Comparison of ENCODE assay signal across 8 cellular contexts in the genomic region with DNA sequence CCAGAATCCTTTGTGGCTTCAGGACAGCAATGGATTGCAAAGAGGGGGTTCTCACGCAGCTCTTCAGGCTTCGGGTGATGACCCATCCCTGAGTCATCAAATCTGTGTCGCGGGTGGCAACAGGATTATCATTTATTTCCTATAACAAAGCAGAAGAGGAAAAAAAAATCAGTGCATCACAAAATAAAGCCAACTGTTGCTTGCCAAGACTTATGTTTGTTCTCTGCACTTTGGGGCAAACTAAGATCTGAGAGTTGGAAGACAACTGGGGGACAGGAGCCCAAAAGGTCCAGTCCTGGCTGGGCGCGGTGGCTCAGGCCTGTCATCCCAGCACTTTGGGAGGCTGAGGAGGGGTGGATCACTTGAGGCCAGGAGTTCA. TPM values are rescaled to one million over a fixed set of nuclear protein-coding genes. Genes with fewer than 3 reads are reported as not detected.
A peak's percentile ranks its signal among the peaks of the same experiment; 100 is the strongest.
DNase-seq lines count a peak whose midpoint lies in the region; ATAC-seq and TF ChIP-seq lines count a peak whose summit lies in the region.

No MANE protein-coding gene starts in this region.

- BruUV-seq in Caco-2 (replicated peaks; lab: Mats Ljungman, UMichigan) = no TSS peak

- WGBS in right lobe of liver (ENCODE audit: insufficient coverage, low coverage, low lambda C conversion rate, missing lambda C conversion rate) = 31% methylated on average over 2 of the region's 6 CpGs

- H3K27ac ChIP-seq in right lobe of liver = peak overlapping the region in 2 of 3 donors; percentile 52 to 77
- H3K27ac ChIP-seq in uterus = peak overlapping the region; percentile 27 to 37

- no peak for TF ChIP-seq CTCF in right lobe of liver (IDR thresholded peaks at IDR 0.05)
- no peak for TF ChIP-seq CTCF in uterus (IDR thresholded peaks at IDR 0.05)
- no peak for TF ChIP-seq CTCF in Caco-2 (IDR thresholded peaks at IDR 0.05; ENCODE audit: insufficient read depth in 1 of 2, low read depth in 1 of 2, low read length in 1 of 2, severe bottlenecking in 1 of 2, unreplicated experiment in 1 of 2)

- H3K9me3 ChIP-seq in right lobe of liver (no peaks in the 10 kb centered on the region), uterus (no peaks in the 10 kb centered on the region), Caco-2 (no peaks in the 10 kb centered on the region)

- H3K4me3 ChIP-seq in right lobe of liver (no peak overlapping the region), uterus (no peak overlapping the region), Caco-2 (ENCODE audit: low read depth, low read length) (no peak overlapping the region)

- H3K36me3 ChIP-seq in right lobe of liver (no peaks in the 10 kb centered on the region), uterus (no peaks in the 10 kb centered on the region), Caco-2 (ENCODE audit: control insufficient read depth, insufficient read depth, low read length) (no peaks in the 10 kb centered on the region)

- peak; percentile 60 for DNase-seq in stimulated activated naive CD4-positive, alpha-beta T cell treated with Interleukin-2 at 50 U/mL for 16 hours (lab: John Stamatoyannopoulos, UW)
- DNase-seq in stimulated activated naive CD4-positive, alpha-beta T cell (lab: John Stamatoyannopoulos, UW) = no peak
- peak in 1 of 2 donors; percentile 38 for DNase-seq in activated naive CD4-positive, alpha-beta T cell treated with anti-CD3 and anti-CD28 coated beads, Interleukin-2, amount 50 U/mL, for 72 hours (ENCODE audit: low spot score in 2 of 2)
- DNase-seq in right lobe of liver = no peak
- no peak for DNase-seq in uterus
- DNase-seq in NCI-H226 = no peak
- DNase-seq in Caco-2 = no peak

- CTCF ChIA-PET in Caco-2 (lab: Charles Lee) = interaction anchor here (1.0 kb wide), 1 partner anchor 13 kb away, joined by 4 read pairs; no protein-coding TSS in a partner anchor

- no peak overlapping the region for H3K4me3 Mint-ChIP-seq in Caco-2 (ENCODE audit: unreplicated experiment)

- no peaks in the 10 kb centered on the region for H3K27me3 ChIP-seq in right lobe of liver
- no peaks in the 10 kb centered on the region for H3K27me3 ChIP-seq in uterus
- no peaks in the 10 kb centered on the region for H3K27me3 ChIP-seq in Caco-2 (replicated peaks; ENCODE audit: control insufficient read depth, insufficient read depth, low read length)

- H3K4me1 Mint-ChIP-seq in Caco-2 (ENCODE audit: low read depth, unreplicated experiment) = no peaks in the 10 kb centered on the region

- H3K36me3 Mint-ChIP-seq in activated naive CD4-positive, alpha-beta T cell treated with anti-CD3 and anti-CD28 coated beads, Interleukin-2, amount 50 U/mL, for 72 hours = peaks cover 7 to 24% of the 10 kb centered on the region in 2 donors
- no peaks in the 10 kb centered on the region for H3K36me3 Mint-ChIP-seq in Caco-2 (ENCODE audit: insufficient read depth, unreplicated experiment)

- POLR2A ChIA-PET in Caco-2 (lab: Charles Lee) = no interaction called here

- peak; percentile 51 to 80 for ATAC-seq in activated naive CD4-positive, alpha-beta T cell treated with anti-CD3 and anti-CD28 coated beads, Interleukin-2, amount 50 U/mL, for 72 hours
- peak; percentile 43 to 54 (median 47) for ATAC-seq in right lobe of liver
- ATAC-seq in GM21381 (IDR thresholded peaks at IDR 0.05; ENCODE audit: unreplicated experiment) = no peak

- no peaks in the 10 kb centered on the region for H3K27me3 Mint-ChIP-seq in Caco-2 (ENCODE audit: insufficient read depth, unreplicated experiment)

- peaks cover 0 to 6% of the 10 kb centered on the region in 2 donors for H3K9me3 Mint-ChIP-seq in activated naive CD4-positive, alpha-beta T cell treated with anti-CD3 and anti-CD28 coated beads, Interleukin-2, amount 50 U/mL, for 72 hours
- H3K9me3 Mint-ChIP-seq in Caco-2 (ENCODE audit: unreplicated experiment) = no peaks in the 10 kb centered on the region

- intact Hi-C loops in right lobe of liver (cut with DNase I) = no loop called here
- intact Hi-C loops in uterus (cut with DNase I; ENCODE audit: low total_unique reads) = no loop called here
- intact Hi-C loops in Caco-2 (cut with micrococcal nuclease; ENCODE audit: unreplicated experiment) = no loop called here

- TF ChIP-seq POLR2A in right lobe of liver (IDR thresholded peaks at IDR 0.05) (no peak), uterus (IDR thresholded peaks at IDR 0.05) (no peak)

- H3K4me1 ChIP-seq in right lobe of liver = no peaks in the 10 kb centered on the region
- peaks cover 0 to 4% of the 10 kb centered on the region in 2 donors for H3K4me1 ChIP-seq in uterus
- H3K4me1 ChIP-seq in Caco-2 = no peaks in the 10 kb centered on the region

- peak overlapping the region in 1 of 2 donors; percentile 79 for H3K27ac Mint-ChIP-seq in activated naive CD4-positive, alpha-beta T cell treated with anti-CD3 and anti-CD28 coated beads, Interleukin-2, amount 50 U/mL, for 72 hours
- H3K27ac Mint-ChIP-seq in Caco-2 (ENCODE audit: unreplicated experiment) = no peak overlapping the region

RNA-seq across cellular contexts. Expression of a gene that starts 6.4 kb away (rescaled TPM):
- total RNA-seq in activated naive CD4-positive, alpha-beta T cell treated with anti-CD3 and anti-CD28 coated beads, Interleukin-2, amount 50 U/mL, for 72 hours = 100 to 1,000 TPM in 1 of 2 donors, 1 to 10 TPM in 1; 3.0 to 105 TPM
- 1 to 10 TPM in 2 of 6 experiments, under 1 TPM in 4; 0.31 to 3.9 (median 0.83) TPM for total RNA-seq in right lobe of liver
- total RNA-seq in uterus = 1 to 10 TPM; 1.2 to 7.2 (median 2.9) TPM
- total RNA-seq in Caco-2 (2022) = not detected in 2 replicates

RNA-seq across cellular contexts. Expression of a gene that starts 36.3 kb away (rescaled TPM):
- total RNA-seq in activated naive CD4-positive, alpha-beta T cell treated with anti-CD3 and anti-CD28 coated beads, Interleukin-2, amount 50 U/mL, for 72 hours = 10 to 100 TPM; 18.6 to 62.1 TPM
- 1 to 10 TPM in 3 of 6 experiments, under 1 TPM in 3; 0.53 to 2.2 (median 0.97) TPM for total RNA-seq in right lobe of liver
- total RNA-seq in uterus = 1 to 10 TPM in 2 of 4 donors, not detected in 2; 1.3 to 2.0 TPM
- not detected in 2 replicates for total RNA-seq in Caco-2 (2022)

RNA-seq across cellular contexts. Expression of a gene that starts 43.4 kb away (rescaled TPM):
- total RNA-seq in activated naive CD4-positive, alpha-beta T cell treated with anti-CD3 and anti-CD28 coated beads, Interleukin-2, amount 50 U/mL, for 72 hours = 10 to 100 TPM; 41.7 to 63.3 TPM
- total RNA-seq in right lobe of liver = 10 to 100 TPM; 32.0 to 59.9 (median 40.4) TPM
- 10 to 100 TPM; 19.2 to 37.3 (median 28.2) TPM for total RNA-seq in uterus
- total RNA-seq in Caco-2 (2022) = 87.3 and 94.2 TPM in 2 replicates

RNA-seq across cellular contexts. Expression of a gene that starts 48.1 kb away (rescaled TPM):
- 10 to 100 TPM in 1 of 2 donors, 1 to 10 TPM in 1; 3.1 to 11.4 TPM for total RNA-seq in activated naive CD4-positive, alpha-beta T cell treated with anti-CD3 and anti-CD28 coated beads, Interleukin-2, amount 50 U/mL, for 72 hours
- total RNA-seq in right lobe of liver (10 to 100 TPM; 19.5 to 28.0 (median 22.4) TPM), uterus (10 to 100 TPM in 3 of 4 donors, 1 to 10 TPM in 1; 8.5 to 71.8 (median 27.7) TPM), Caco-2 (2022) (50.0 and 50.7 TPM in 2 replicates)

Comparison
In these comparisons a context has a peak if more than half of its experiments do, and no peak if none do; other contexts are left out.
1. RNA of a gene that starts 36.3 kb away (total RNA-seq): 18.6 to 62.1 TPM in activated naive CD4-positive, alpha-beta T cell treated with anti-CD3 and anti-CD28 coated beads, Interleukin-2, amount 50 U/mL, for 72 hours; 1.3 to 2.0 TPM in uterus, 0.53 to 2.2 TPM in right lobe of liver and not detected in Caco-2; every median in the first group is over 4 times any median in the second.